ENCODE assay signal across 14 cellular contexts in the genomic region with DNA sequence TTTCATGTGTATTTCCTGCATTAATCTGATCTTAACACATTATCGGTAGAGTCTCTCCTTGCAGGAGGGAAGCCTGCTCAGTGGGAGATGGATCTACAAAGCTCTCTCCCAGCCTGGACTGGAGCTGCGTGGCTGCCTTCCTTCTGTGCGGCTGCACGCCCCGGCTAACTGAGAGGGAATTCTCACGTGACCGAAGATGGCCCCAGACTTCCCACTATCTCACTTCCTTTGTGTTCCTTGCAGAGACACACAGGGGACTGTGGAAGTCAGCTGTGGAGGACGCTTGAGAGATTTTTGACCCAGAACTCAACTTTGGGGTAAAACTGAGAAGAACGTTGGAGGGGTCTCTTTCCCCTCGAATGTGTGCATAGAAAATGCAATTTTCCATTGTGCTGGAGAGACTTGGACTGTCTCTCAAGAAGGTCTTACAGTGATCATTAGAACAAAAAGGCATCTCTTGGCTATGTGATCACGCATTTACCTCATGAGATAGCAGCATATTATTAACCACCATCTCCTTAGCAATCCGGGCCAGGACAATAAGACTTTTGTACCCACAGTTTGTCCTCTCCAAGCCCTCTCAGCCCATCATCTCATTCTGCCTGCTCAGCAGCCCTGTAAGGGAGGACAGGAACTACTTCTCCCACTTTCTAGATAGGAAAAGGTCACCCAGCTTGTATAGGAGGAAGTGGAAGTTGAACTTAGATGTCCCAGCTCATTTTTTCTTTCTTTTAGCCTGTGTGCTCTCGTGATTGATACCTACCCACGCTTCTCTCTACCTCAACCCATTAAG. TPM values are rescaled to one million over a fixed set of nuclear protein-coding genes. Genes with fewer than 3 reads are reported as not detected.
DNase-seq lines count a peak whose midpoint lies in the region; ATAC-seq, FAIRE-seq and TF ChIP-seq lines count a peak whose summit lies in the region.
"Had no signal": no experiment of that assay in that cellular context is flagged by ENCODE, and none has a peak within 500 bp of the region (broad histone marks: within the 10 kb centered on the region; RNA-seq: fewer than 3 reads in every experiment).

No MANE protein-coding gene starts in this region.

- H3K4me1 ChIP-seq in K562 (replicated peaks in 1 of 2; ENCODE audit: control insufficient read depth in 2 of 2, insufficient read depth in 2 of 2, low read length in 2 of 2) (peaks cover 11 to 41% of the 10 kb centered on the region in 2 experiments), lower lobe of right lung (peaks cover 83% of the 10 kb centered on the region), tibial artery (peaks cover 0 to 77% (median 42%) of the 10 kb centered on the region in 4 donors)

- H3K4me3 ChIP-seq in K562, result no peak overlapping the region
- H3K4me3 ChIP-seq in lower lobe of right lung, result no peak overlapping the region
- H3K4me3 ChIP-seq in tibial artery, result no peak overlapping the region
- H3K4me3 ChIP-seq: A549, GM23338 had no signal

- in situ Hi-C loops in K562 (cut with MboI), result no loop called here
- in situ Hi-C loops in G401 (cut with HindIII; ENCODE audit: low sequenced_read_pairs), result no loop called here

- H3K9me3 ChIP-seq in K562 (replicated peaks; ENCODE audit: control insufficient read depth, insufficient read depth, low read depth, low read length) (no peaks in the 10 kb centered on the region), lower lobe of right lung (no peaks in the 10 kb centered on the region), tibial artery (no peaks in the 10 kb centered on the region)

- CTCF ChIA-PET in K562 (lab: Yijun Ruan, JAX; ENCODE audit: low intra/inter-chr PET ratio), result no interaction called here

- H3K4me2 ChIP-seq in K562 (ENCODE audit: insufficient read depth, low read length), result peak overlapping the region; percentile 39
- H3K4me2 ChIP-seq: A549, GM23338 had no signal

- no peaks in the 10 kb centered on the region for H3K9me1 ChIP-seq in K562 (ENCODE audit: control insufficient read depth, insufficient read depth, low read length)

- H4K20me1 ChIP-seq in K562 (replicated peaks; ENCODE audit: control insufficient read depth, insufficient read depth, low read length), result no peaks in the 10 kb centered on the region

- H2AFZ ChIP-seq in K562 (ENCODE audit: low read depth, low read length), result peak overlapping the region; percentile 96
- H2AFZ ChIP-seq: GM23338 had no signal

- no peak for TF ChIP-seq CTCF in K562 (IDR thresholded peaks at IDR 0.05 in 2 of 3, conservative IDR thresholded peaks at IDR 0.05 in 1 of 3; ENCODE audit: insufficient read depth in 2 of 3, low read depth in 1 of 3, low read length in 3 of 3)
- no peak for TF ChIP-seq CTCF in lower lobe of right lung (IDR thresholded peaks at IDR 0.05)
- TF ChIP-seq CTCF in tibial artery (IDR thresholded peaks at IDR 0.05), result no peak

- peak; percentile 29 for FAIRE-seq in K562 (lab: Jason Lieb, UNC)
- FAIRE-seq: A549 had no signal

- intact Hi-C loops in K562 (cut with micrococcal nuclease) (no loop called here), lower lobe of right lung (cut with DNase I) (no loop called here), tibial artery (cut with DNase I; ENCODE audit: low total_unique reads) (no loop called here)

- no TSS peak for BruUV-seq in K562 (replicated peaks; lab: Mats Ljungman, UMichigan)

- H3K36me3 ChIP-seq in K562 (ENCODE audit: control insufficient read depth, insufficient read depth, low read length) (no peaks in the 10 kb centered on the region), lower lobe of right lung (no peaks in the 10 kb centered on the region), tibial artery (no peaks in the 10 kb centered on the region)

- no peaks in the 10 kb centered on the region for H3K79me2 ChIP-seq in K562 (ENCODE audit: control insufficient read depth, insufficient read depth, low read length)

- no peak for TF ChIP-seq RAD21 in K562 (CRISPR knock-in tag; conservative IDR thresholded peaks at IDR 0.05 in 1 of 2, IDR thresholded peaks at IDR 0.05 in 1 of 2)

- POLR2A ChIA-PET in K562 (lab: Yijun Ruan, JAX), result interaction anchor here (0.6 to 2.2 kb wide), 7 partner anchors 11 to 348 kb away, joined by 3 to 5 read pairs (median 4); no protein-coding TSS in a partner anchor

- H3K27me3 ChIP-seq in K562 (ENCODE audit: control insufficient read depth in 2 of 2, insufficient read depth in 2 of 2, low read length in 2 of 2) (no peaks in the 10 kb centered on the region), lower lobe of right lung (ENCODE audit: low read depth) (no peaks in the 10 kb centered on the region), tibial artery (no peaks in the 10 kb centered on the region)

- WGBS in K562 (ENCODE audit: insufficient coverage, low coverage, missing lambda C conversion rate), result 16% methylated on average over 14 of the region's 14 CpGs

- peak overlapping the region; percentile 27 to 49; a peak in 3 of 4 replicates for H3K9ac ChIP-seq in K562 (ENCODE audit: insufficient read depth in 1 of 2, low read depth in 2 of 2, low read length in 2 of 2)

- ATAC-seq in K562, result peak; percentile 76
- no peak for ATAC-seq in lower lobe of right lung
- ATAC-seq in GM21786 (IDR thresholded peaks at IDR 0.05; ENCODE audit: unreplicated experiment), result no peak
- ATAC-seq in GM21381 (IDR thresholded peaks at IDR 0.05; ENCODE audit: unreplicated experiment), result no peak
- ATAC-seq: A549, GM23338 had no signal

- peak overlapping the region; percentile 51 for H3K27ac ChIP-seq in K562 (ENCODE audit: extremely low read depth, low read depth, low read length)
- H3K27ac ChIP-seq in lower lobe of right lung, result peak overlapping the region; percentile 12
- H3K27ac ChIP-seq in tibial artery, result peak overlapping the region; percentile 38 to 98

- DNase-seq in SIG-M5 treated with dmso at 0.1 percent for 504 hours (lab: John Stamatoyannopoulos, UW; ENCODE audit: unreplicated experiment) (peak; percentile 69), SIG-M5 (lab: John Stamatoyannopoulos, UW) (no peak), K562 (ENCODE audit: extremely low read depth in 1 of 4, low spot score in 3 of 4) (peak; percentile 45 to 78 (median 56)), lower lobe of right lung (no peak), tibial artery (no peak), G401 (ENCODE audit: low spot score) (no peak)
- DNase-seq: activated naive CD4-positive, alpha-beta T cell; left cardiac atrium; NCI-H446; SW 1271 had no signal

- no peak for TF ChIP-seq EP300 in K562 (IDR thresholded peaks at IDR 0.05; ENCODE audit: low read length)

- TF ChIP-seq POLR2A in K562 (conservative IDR thresholded peaks at IDR 0.05), result no peak

TF ChIP-seq in K562, 482 proteins besides CTCF, POLR2A, EP300 and RAD21 (continues in another document):
- TF ChIP-seq ATF7 (IDR thresholded peaks at IDR 0.05) (peak; percentile 31; the same call in 1 of the 2 replicates), ZNF766 (CRISPR knock-in tag; conservative IDR thresholded peaks at IDR 0.05) (no peak; the same call in 1 of the 2 replicates), GTF2E2 (tag; IDR thresholded peaks at IDR 0.05) (no peak), EWSR1 (IDR thresholded peaks at IDR 0.05; ENCODE audit: borderline replicate concordance, low read depth, partially characterized antibody) (no peak), CBX2 (IDR thresholded peaks at IDR 0.05; ENCODE audit: insufficient read depth, low read length, poor library complexity, severe bottlenecking) (no peak)
- TF ChIP-seq, protein P1, sequence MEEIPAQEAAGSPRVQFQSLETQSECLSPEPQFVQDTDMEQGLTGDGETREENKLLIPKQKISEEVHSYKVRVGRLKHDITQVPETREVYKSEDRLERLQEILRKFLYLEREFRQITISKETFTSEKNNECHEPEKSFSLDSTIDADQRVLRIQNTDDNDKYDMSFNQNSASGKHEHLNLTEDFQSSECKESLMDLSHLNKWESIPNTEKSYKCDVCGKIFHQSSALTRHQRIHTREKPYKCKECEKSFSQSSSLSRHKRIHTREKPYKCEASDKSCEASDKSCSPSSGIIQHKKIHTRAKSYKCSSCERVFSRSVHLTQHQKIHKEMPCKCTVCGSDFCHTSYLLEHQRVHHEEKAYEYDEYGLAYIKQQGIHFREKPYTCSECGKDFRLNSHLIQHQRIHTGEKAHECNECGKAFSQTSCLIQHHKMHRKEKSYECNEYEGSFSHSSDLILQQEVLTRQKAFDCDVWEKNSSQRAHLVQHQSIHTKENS (CRISPR knock-in tag; IDR thresholded peaks at IDR 0.05), result no peak
- TF ChIP-seq, protein P2, sequence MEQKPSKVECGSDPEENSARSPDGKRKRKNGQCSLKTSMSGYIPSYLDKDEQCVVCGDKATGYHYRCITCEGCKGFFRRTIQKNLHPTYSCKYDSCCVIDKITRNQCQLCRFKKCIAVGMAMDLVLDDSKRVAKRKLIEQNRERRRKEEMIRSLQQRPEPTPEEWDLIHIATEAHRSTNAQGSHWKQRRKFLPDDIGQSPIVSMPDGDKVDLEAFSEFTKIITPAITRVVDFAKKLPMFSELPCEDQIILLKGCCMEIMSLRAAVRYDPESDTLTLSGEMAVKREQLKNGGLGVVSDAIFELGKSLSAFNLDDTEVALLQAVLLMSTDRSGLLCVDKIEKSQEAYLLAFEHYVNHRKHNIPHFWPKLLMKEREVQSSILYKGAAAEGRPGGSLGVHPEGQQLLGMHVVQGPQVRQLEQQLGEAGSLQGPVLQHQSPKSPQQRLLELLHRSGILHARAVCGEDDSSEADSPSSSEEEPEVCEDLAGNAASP (IDR thresholded peaks at IDR 0.05), result no peak

RNA-seq across cellular contexts. Expression of a gene that starts 49.3 kb away (rescaled TPM):
- 26.2 and 82.6 TPM in 2 replicates for total RNA-seq in K562 (2011; cell fraction: chromatin; rRNA removed; ENCODE audit: low replicate concordance)
- total RNA-seq in K562 (2011; cell fraction: nucleolus; rRNA removed), result 15.0 and 20.9 TPM in 2 replicates
- 28.7 and 45.3 TPM in 2 replicates for total RNA-seq in K562 (2011; cell fraction: nucleoplasm; rRNA removed)
- total RNA-seq in K562 (2014; rRNA removed) (15.3 and 16.1 TPM in 2 replicates), K562 (2014; rRNA removed; fragmentation: Illumina TruSeq; extraction: Trizol) (25.0 and 28.0 TPM in 2 replicates), K562 (2015; rRNA removed; fragmentation: Illumina TruSeq; extraction: Trizol) (23.1 and 26.5 TPM in 2 replicates), K562 (2021) (15.6 and 18.6 TPM in 2 replicates), lower lobe of right lung (24.6 TPM)
- polyA plus RNA-seq in K562 (2011; rRNA removed) (48.0 and 66.5 TPM in 2 replicates), K562 (2014; fragmentation: Illumina TruSeq; extraction: Trizol) (20.5 and 22.9 TPM in 2 replicates), K562 (2014; fragmentation: Nextera tagmentation; extraction: Ambion mirVana) (10 to 100 TPM in 1 of 2 experiments, 1 to 10 TPM in 1; 8.8 to 10.4 TPM), K562 (2014; rRNA removed) (24.3 and 29.5 TPM in 2 replicates)
- polyA plus RNA-seq in K562 (2011; cell fraction: cytosol; rRNA removed), result 12.4 and 31.8 TPM in 2 replicates
- polyA plus RNA-seq in K562 (2011; cell fraction: nucleus; rRNA removed), result 84.2 and 119 TPM in 2 replicates
- polyA plus RNA-seq in K562 (2012), result 14.6 and 30.8 TPM in 2 replicates
- polyA minus RNA-seq in K562 (2011; rRNA and poly(A)+ RNA removed), result 27.7 and 45.5 TPM in 2 replicates
- 10.1 and 19.2 TPM in 2 replicates for polyA minus RNA-seq in K562 (2011; cell fraction: cytosol; rRNA and poly(A)+ RNA removed)
- 19.0 and 38.9 TPM in 2 replicates for polyA minus RNA-seq in K562 (2011; cell fraction: nucleus; rRNA and poly(A)+ RNA removed)
- 19.8 and 21.7 TPM in 2 replicates for total RNA-seq in G401 (2014; rRNA removed; shearing (Covaris generic))

Comparison
In these comparisons a context has a peak if more than half of its experiments do, and no peak if none do; other contexts are left out.
1. DNase-seq: peak in SIG-M5 treated with dmso at 0.1 percent for 504 hours (single experiment) and K562 (4 of 4); none in SIG-M5 (single experiment), lower lobe of right lung (single experiment), tibial artery (0 of 2) and G401 (single experiment).
2. H3K27ac ChIP-seq: peak in every context shown above with its lines; median percentile 68 in tibial artery; 51 in K562; 12 in lower lobe of right lung.